8 cellular contexts compared by ENCODE assay signal in genomic region chr3:12810013-12810780, GRCh38. TPM values are rescaled to one million over a fixed set of nuclear protein-coding genes. Genes with fewer than 3 reads are reported as not detected.
DNase-seq lines count a peak whose midpoint lies in the region; ATAC-seq, FAIRE-seq and TF ChIP-seq lines count a peak whose summit lies in the region.

No MANE protein-coding gene starts in this region.

- H4K20me1 ChIP-seq in endothelial cell of umbilical vein (replicated peaks; ENCODE audit: control insufficient read depth, extremely low read depth, insufficient read depth, low read length), result no peaks in the 10 kb centered on the region

- H3K4me2 ChIP-seq in endothelial cell of umbilical vein (ENCODE audit: insufficient read depth, low read length), result peak overlapping the region; percentile 69

- no peaks in the 10 kb centered on the region for H3K9me3 ChIP-seq in endothelial cell of umbilical vein (replicated peaks; ENCODE audit: control insufficient read depth, insufficient read depth, low read length)

- H2AFZ ChIP-seq in endothelial cell of umbilical vein (ENCODE audit: low read depth, low read length), result peak overlapping the region; percentile 84

- H3K36me3 ChIP-seq in endothelial cell of umbilical vein (ENCODE audit: control insufficient read depth in 2 of 2, extremely low read depth in 1 of 2, insufficient read depth in 2 of 2, low read length in 2 of 2), result no peaks in the 10 kb centered on the region

- TF ChIP-seq POLR2A in endothelial cell of umbilical vein (IDR thresholded peaks at IDR 0.05; ENCODE audit: low read depth, low read length), result no peak

- FAIRE-seq in endothelial cell of umbilical vein (lab: Jason Lieb, UNC), result peak; percentile 95

- dilution Hi-C loops in endothelial cell of umbilical vein (cut with MboI; ENCODE audit: extremely low pct_ligation_motif_present, low sequenced_read_pairs), result no loop called here

- H3K4me1 ChIP-seq in endothelial cell of umbilical vein (ENCODE audit: control insufficient read depth, extremely low read depth, insufficient read depth, low read length), result peaks cover 8% of the 10 kb centered on the region

- TF ChIP-seq CTCF in endothelial cell of umbilical vein (IDR thresholded peaks at IDR 0.05; ENCODE audit: extremely low read depth in 1 of 2, insufficient read depth in 1 of 2, low read depth in 1 of 2, low read length in 2 of 2), result peak; percentile 81 to 85

- H3K9me1 ChIP-seq in endothelial cell of umbilical vein (replicated peaks; ENCODE audit: control insufficient read depth, extremely low read depth, insufficient read depth, low read length), result no peaks in the 10 kb centered on the region

- BruUV-seq in endothelial cell of umbilical vein (replicated peaks; lab: Mats Ljungman, UMichigan), result no TSS peak

- H3K4me3 ChIP-seq in endothelial cell of umbilical vein (replicated peaks in 1 of 3; ENCODE audit: insufficient read depth in 1 of 3, low read depth in 1 of 3, low read length in 3 of 3), result peak overlapping the region; percentile 40 to 53 (median 46)

- peak overlapping the region; percentile 33 for H3K9ac ChIP-seq in endothelial cell of umbilical vein (replicated peaks; ENCODE audit: extremely low read depth, insufficient read depth, low read length)

- POLR2A ChIA-PET in endothelial cell of umbilical vein (lab: Charles Lee), result interaction anchor here (0.6 to 1.2 kb wide), 5 partner anchors 13 to 146 kb away, joined by 4 to 10 read pairs (median 7); partner anchors contain the start of genes CAND2, RAF1, RPL32 and TMEM40

- peak; percentile 99 for DNase-seq in AG20443 (ENCODE audit: low spot score)
- DNase-seq in NOMO-1 (lab: John Stamatoyannopoulos, UW; ENCODE audit: unreplicated experiment in 2 of 2), result peak; percentile 86 to 94
- peak; percentile 96 for DNase-seq in activated CD8-positive, alpha-beta memory T cell treated with anti-CD3 and anti-CD28 coated beads, Interleukin-2, amount 50 U/mL, for 4 hours
- peak; percentile 95 for DNase-seq in endothelial cell of umbilical vein (ENCODE audit: low read depth, low spot score)
- peak; percentile 86 for DNase-seq in middle frontal gyrus (ENCODE audit: extremely low spot score, low spot score)
- peak; percentile 86 to 88 for DNase-seq in stimulated activated CD8-positive, alpha-beta memory T cell treated with anti-CD3 and anti-CD28 coated beads, Interleukin-15, amount 100 ng/mL, for 48 hours (ENCODE audit: low read depth in 2 of 2)

- intact Hi-C loops in endothelial cell of umbilical vein (cut with micrococcal nuclease), result loop anchor here (1.0 to 2.0 kb wide), 3 partner anchors 14 to 31 kb away; partner anchors contain the start of genes CAND2 and RPL32

- H3K79me2 ChIP-seq in endothelial cell of umbilical vein (ENCODE audit: control insufficient read depth, insufficient read depth, low read length), result no peaks in the 10 kb centered on the region

- ATAC-seq in GM19035 (IDR thresholded peaks at IDR 0.05; ENCODE audit: unreplicated experiment), result peak; percentile 98
- peak; percentile 98 for ATAC-seq in HG03354 (IDR thresholded peaks at IDR 0.05; ENCODE audit: poor library complexity, severe bottlenecking, unreplicated experiment)

- no peak overlapping the region for H3K27ac ChIP-seq in endothelial cell of umbilical vein (ENCODE audit: insufficient read depth, low read depth, low read length)

- H3K27me3 ChIP-seq in endothelial cell of umbilical vein (ENCODE audit: control insufficient read depth in 2 of 2, insufficient read depth in 2 of 2, low read length in 2 of 2), result no peaks in the 10 kb centered on the region

- CTCF ChIA-PET in endothelial cell of umbilical vein (lab: Charles Lee), result interaction anchor here (0.6 to 3.0 kb wide), 28 partner anchors 8 to 964 kb away, joined by 3 to 30 read pairs (median 4); partner anchors contain the start of genes CAND2, RPL32 and TAMM41

TF ChIP-seq in endothelial cell of umbilical vein, 7 proteins besides CTCF, POLR2A, EP300 and RAD21:
- TF ChIP-seq POLR2AphosphoS5 (IDR thresholded peaks at IDR 0.05; ENCODE audit: insufficient read depth, low read depth, low read length) (peak; percentile 57), MAX (IDR thresholded peaks at IDR 0.05; ENCODE audit: insufficient read depth, insufficient read length) (no peak)

RNA-seq across cellular contexts. Expression of gene CAND2, which starts 13.7 kb away (rescaled TPM):
- total RNA-seq in endothelial cell of umbilical vein, result 11.0 and 12.4 TPM in 2 replicates
- polyA plus RNA-seq in endothelial cell of umbilical vein, result 7.1 and 8.6 TPM in 2 replicates
- polyA plus RNA-seq in endothelial cell of umbilical vein (2011; cell fraction: cytosol; rRNA removed), result 5.2 and 6.7 TPM in 2 replicates
- 10.1 and 14.5 TPM in 2 replicates for polyA plus RNA-seq in endothelial cell of umbilical vein (2011; cell fraction: nucleus; rRNA removed)
- 1.7 and 2.8 TPM in 2 replicates for polyA plus RNA-seq in endothelial cell of umbilical vein (2012)
- polyA minus RNA-seq in endothelial cell of umbilical vein, result 14.8 and 16.5 TPM in 2 replicates
- not detected for polyA minus RNA-seq in endothelial cell of umbilical vein (2011; cell fraction: cytosol; rRNA and poly(A)+ RNA removed)
- 7.8 and 9.7 TPM in 2 replicates for polyA minus RNA-seq in endothelial cell of umbilical vein (2011; cell fraction: nucleus; rRNA and poly(A)+ RNA removed)

RNA-seq across cellular contexts. Expression of gene RPL32, which starts 31.2 kb away (rescaled TPM):
- 1,569 and 1,588 TPM in 2 replicates for total RNA-seq in endothelial cell of umbilical vein
- polyA plus RNA-seq in endothelial cell of umbilical vein, result 1,075 and 1,147 TPM in 2 replicates
- polyA plus RNA-seq in endothelial cell of umbilical vein (2011; cell fraction: cytosol; rRNA removed), result 2,635 and 2,809 TPM in 2 replicates
- polyA plus RNA-seq in endothelial cell of umbilical vein (2011; cell fraction: nucleus; rRNA removed), result 625 and 809 TPM in 2 replicates
- 2,664 and 2,727 TPM in 2 replicates for polyA plus RNA-seq in endothelial cell of umbilical vein (2012)
- 900 and 946 TPM in 2 replicates for polyA minus RNA-seq in endothelial cell of umbilical vein
- polyA minus RNA-seq in endothelial cell of umbilical vein (2011; cell fraction: cytosol; rRNA and poly(A)+ RNA removed), result 1,391 TPM
- polyA minus RNA-seq in endothelial cell of umbilical vein (2011; cell fraction: nucleus; rRNA and poly(A)+ RNA removed), result 141 and 162 TPM in 2 replicates

RNA-seq across cellular contexts. Expression of gene TMEM40, which starts 51.1 kb away (rescaled TPM):
- total RNA-seq in endothelial cell of umbilical vein, result not detected in 2 replicates
- polyA plus RNA-seq in endothelial cell of umbilical vein, result not detected in 2 replicates
- polyA plus RNA-seq in endothelial cell of umbilical vein (2011; cell fraction: cytosol; rRNA removed), result not detected in 2 replicates
- polyA plus RNA-seq in endothelial cell of umbilical vein (2011; cell fraction: nucleus; rRNA removed), result not detected in 2 replicates
- polyA plus RNA-seq in endothelial cell of umbilical vein (2012), result not detected in 2 replicates
- polyA minus RNA-seq in endothelial cell of umbilical vein, result not detected in 2 replicates
- not detected for polyA minus RNA-seq in endothelial cell of umbilical vein (2011; cell fraction: cytosol; rRNA and poly(A)+ RNA removed)
- not detected in 2 replicates for polyA minus RNA-seq in endothelial cell of umbilical vein (2011; cell fraction: nucleus; rRNA and poly(A)+ RNA removed)
